35 cellular contexts compared by ENCODE assay signal in the genomic region with DNA sequence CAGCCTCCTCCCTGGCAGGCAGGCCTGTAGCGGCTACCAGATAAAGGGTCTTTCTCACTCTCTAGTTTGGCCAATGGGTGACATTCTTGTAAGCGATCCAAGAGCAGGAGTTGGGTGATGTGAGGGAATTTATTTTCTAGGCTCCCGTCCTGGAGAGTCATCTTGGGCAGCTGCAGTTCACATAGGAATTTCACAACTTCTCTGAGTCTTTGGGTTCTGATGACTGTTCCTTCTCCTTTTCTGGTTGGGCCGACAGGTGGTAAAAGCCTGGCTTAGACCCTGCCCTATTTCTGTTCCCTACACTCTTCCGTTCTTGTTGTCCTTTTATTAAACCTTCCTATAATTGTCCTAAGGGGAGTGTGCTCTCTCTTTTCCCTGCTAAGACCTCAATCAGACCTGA. TPM values are rescaled to one million over a fixed set of nuclear protein-coding genes. Genes with fewer than 3 reads are reported as not detected.
DNase-seq lines count a peak whose midpoint lies in the region; ATAC-seq and TF ChIP-seq lines count a peak whose summit lies in the region.
"Had no signal": no experiment of that assay in that cellular context is flagged by ENCODE, and none has a peak within 500 bp of the region (broad histone marks: within the 10 kb centered on the region; RNA-seq: fewer than 3 reads in every experiment).

No MANE protein-coding gene starts in this region.

- H3F3A ChIP-seq in GM23338 (replicated peaks; ENCODE audit: low read depth) (no peaks in the 10 kb centered on the region), neural progenitor cell (ENCODE audit: low read depth) (no peaks in the 10 kb centered on the region)

- H3K4me3 ChIP-seq in GM23338 (no peak overlapping the region), RWPE2 (ENCODE audit: severe bottlenecking) (no peak overlapping the region), esophagus muscularis mucosa (no peak overlapping the region), osteoblast (ENCODE audit: insufficient read depth, low read length) (no peak overlapping the region), neural progenitor cell (no peak overlapping the region)
- H3K4me3 ChIP-seq: ascending aorta, coronary artery, upper lobe of left lung had no signal

- H3K9me3 ChIP-seq in RWPE2 (ENCODE audit: severe bottlenecking) = no peaks in the 10 kb centered on the region
- no peaks in the 10 kb centered on the region for H3K9me3 ChIP-seq in esophagus muscularis mucosa
- no peaks in the 10 kb centered on the region for H3K9me3 ChIP-seq in osteoblast (ENCODE audit: low read depth, low read length)
- no peaks in the 10 kb centered on the region for H3K9me3 ChIP-seq in neural progenitor cell (ENCODE audit: low read depth)
- H3K9me3 ChIP-seq: ascending aorta, upper lobe of left lung had no signal

- H3K36me3 ChIP-seq in GM23338 (ENCODE audit: insufficient read depth) (no peaks in the 10 kb centered on the region), RWPE2 (ENCODE audit: low read depth) (no peaks in the 10 kb centered on the region), esophagus muscularis mucosa (no peaks in the 10 kb centered on the region), osteoblast (ENCODE audit: insufficient read depth, low read length) (no peaks in the 10 kb centered on the region), neural progenitor cell (no peaks in the 10 kb centered on the region)
- H3K36me3 ChIP-seq: ascending aorta, upper lobe of left lung had no signal

- no peak for TF ChIP-seq EP300 in esophagus muscularis mucosa (IDR thresholded peaks at IDR 0.05)

- H3K27me3 Mint-ChIP-seq in GM23338 (ENCODE audit: insufficient read depth, low read depth, poor library complexity) (no peaks in the 10 kb centered on the region), neural progenitor cell (ENCODE audit: insufficient read depth, low read depth) (peaks cover 3% of the 10 kb centered on the region)
- H3K27me3 Mint-ChIP-seq: activated naive CD8-positive, alpha-beta T cell treated with anti-CD3 and anti-CD28 coated beads for 36 hours; B cell; CD4-positive, alpha-beta memory T cell; natural killer cell treated with Interleukin-12 subunit alpha and Interleukin-12 subunit beta and Interleukin-15 and Interleukin-18, amount 100 ng/mL, for 72 hours had no signal

- H3K9ac ChIP-seq in neural progenitor cell = no peak overlapping the region

- intact Hi-C loops in esophagus muscularis mucosa (cut with DNase I) = no loop called here

- no peak for ATAC-seq in GM23338
- ATAC-seq in RWPE2 (ENCODE audit: low read depth) = no peak
- no peak for ATAC-seq in GM18519 (IDR thresholded peaks at IDR 0.05; ENCODE audit: low FRiP score, unreplicated experiment)
- ATAC-seq: activated CD4-positive, alpha-beta T cell treated with anti-CD3 and anti-CD28 coated beads for 36 hours; natural killer cell treated with Interleukin-12 subunit alpha and Interleukin-12 subunit beta and Interleukin-15 and Interleukin-18, amount 100 ng/mL, for 72 hours; Panc1 had no signal

- 74% methylated on average over 5 of the region's 5 CpGs for WGBS in esophagus muscularis mucosa

- H3K27me3 ChIP-seq in GM23338 (ENCODE audit: insufficient read depth) (no peaks in the 10 kb centered on the region), RWPE2 (ENCODE audit: insufficient read depth, poor library complexity, severe bottlenecking) (no peaks in the 10 kb centered on the region), esophagus muscularis mucosa (no peaks in the 10 kb centered on the region), osteoblast (ENCODE audit: insufficient read depth, low read length) (no peaks in the 10 kb centered on the region), neural progenitor cell (no peaks in the 10 kb centered on the region)
- H3K27me3 ChIP-seq: ascending aorta, upper lobe of left lung had no signal

- H3K4me2 ChIP-seq in GM23338 = no peak overlapping the region
- H3K4me2 ChIP-seq in osteoblast (ENCODE audit: insufficient read depth, low read length) = no peak overlapping the region
- no peak overlapping the region for H3K4me2 ChIP-seq in neural progenitor cell

- H3K27ac ChIP-seq in GM23338 (ENCODE audit: low read depth) = no peak overlapping the region
- peak overlapping the region; percentile 17 for H3K27ac ChIP-seq in RWPE2 (ENCODE audit: poor library complexity, severe bottlenecking)
- H3K27ac ChIP-seq in esophagus muscularis mucosa (replicated peaks in 1 of 4) = no peak overlapping the region
- H3K27ac ChIP-seq in osteoblast (ENCODE audit: low read depth, low read length) = no peak overlapping the region
- H3K27ac ChIP-seq in neural progenitor cell = no peak overlapping the region
- H3K27ac ChIP-seq: ascending aorta, coronary artery, upper lobe of left lung, VCaP had no signal

- H3K4me3 Mint-ChIP-seq in GM23338 (no peak overlapping the region), neural progenitor cell (no peak overlapping the region)
- H3K4me3 Mint-ChIP-seq: activated CD4-positive, alpha-beta T cell treated with anti-CD3 and anti-CD28 coated beads for 36 hours; activated naive CD8-positive, alpha-beta T cell treated with anti-CD3 and anti-CD28 coated beads for 36 hours; B cell; CD4-positive, alpha-beta memory T cell; H9; natural killer cell treated with Interleukin-12 subunit alpha and Interleukin-12 subunit beta and Interleukin-15 and Interleukin-18, amount 100 ng/mL, for 72 hours had no signal

- H3K4me1 ChIP-seq in GM23338 (ENCODE audit: insufficient read depth) (no peaks in the 10 kb centered on the region), RWPE2 (ENCODE audit: insufficient read depth, poor library complexity, severe bottlenecking) (peaks cover 6% of the 10 kb centered on the region), esophagus muscularis mucosa (no peaks in the 10 kb centered on the region), osteoblast (ENCODE audit: insufficient read depth, low read length) (peaks cover 12% of the 10 kb centered on the region), neural progenitor cell (no peaks in the 10 kb centered on the region)
- H3K4me1 ChIP-seq: ascending aorta had no signal

- no peaks in the 10 kb centered on the region for H3K9me2 ChIP-seq in GM23338 (ENCODE audit: insufficient read depth)

- H3K4me1 Mint-ChIP-seq in GM23338 (no peaks in the 10 kb centered on the region), neural progenitor cell (no peaks in the 10 kb centered on the region)
- H3K4me1 Mint-ChIP-seq: B cell; CD4-positive, alpha-beta memory T cell; H9 had no signal

- TF ChIP-seq POLR2A in esophagus muscularis mucosa (IDR thresholded peaks at IDR 0.05; ENCODE audit: low read depth) = no peak

- H3K27ac Mint-ChIP-seq in GM23338 = no peak overlapping the region
- H3K27ac Mint-ChIP-seq in neural progenitor cell = no peak overlapping the region
- H3K27ac Mint-ChIP-seq: activated CD4-positive, alpha-beta T cell treated with anti-CD3 and anti-CD28 coated beads for 36 hours; activated naive CD8-positive, alpha-beta T cell treated with anti-CD3 and anti-CD28 coated beads for 36 hours; B cell; H9; natural killer cell treated with Interleukin-12 subunit alpha and Interleukin-12 subunit beta and Interleukin-15 and Interleukin-18, amount 100 ng/mL, for 72 hours had no signal

- H3K79me2 ChIP-seq in GM23338 (replicated peaks; ENCODE audit: insufficient read depth) (no peaks in the 10 kb centered on the region), osteoblast (ENCODE audit: insufficient read depth, low read length) (no peaks in the 10 kb centered on the region), neural progenitor cell (ENCODE audit: low read depth) (no peaks in the 10 kb centered on the region)

- 0 out of 2 replicates have a peak overlapping the region, but pooled peaks have one; percentile 52 for H2AFZ ChIP-seq in GM23338
- H2AFZ ChIP-seq in osteoblast (ENCODE audit: low read length) = no peak overlapping the region
- H2AFZ ChIP-seq in neural progenitor cell (replicated peaks) = no peak overlapping the region

- no peaks in the 10 kb centered on the region for H3K36me3 Mint-ChIP-seq in GM23338 (ENCODE audit: low read depth)
- H3K36me3 Mint-ChIP-seq in neural progenitor cell = no peaks in the 10 kb centered on the region
- H3K36me3 Mint-ChIP-seq: CD4-positive, alpha-beta memory T cell; natural killer cell treated with Interleukin-12 subunit alpha and Interleukin-12 subunit beta and Interleukin-15 and Interleukin-18, amount 100 ng/mL, for 72 hours had no signal

- DNase-seq in GM23338 (ENCODE audit: low spot score) (no peak), RWPE2 (ENCODE audit: low spot score) (no peak), esophagus muscularis mucosa (ENCODE audit: extremely low spot score) (peak; percentile 12), osteoblast (ENCODE audit: insufficient read length, low spot score, missing footprints) (peak; percentile 19), neural progenitor cell (ENCODE audit: low spot score) (no peak), NCI-H82 (lab: John Stamatoyannopoulos, UW) (no peak)
- DNase-seq in activated CD4-positive, alpha-beta T cell treated with anti-CD3 and anti-CD28 coated beads, Interleukin-2, amount 50 U/mL, for 48 hours = no peak
- DNase-seq: activated CD4-positive, alpha-beta T cell treated with anti-CD3 and anti-CD28 coated beads for 36 hours; activated CD8-positive, alpha-beta memory T cell treated with anti-CD3 and anti-CD28 coated beads for 24 hours; activated effector memory CD4-positive, alpha-beta T cell treated with Interleukin-2 at 50 U/mL for 16 hours; activated naive CD8-positive, alpha-beta T cell treated with anti-CD3 and anti-CD28 coated beads for 36 hours; activated T-cell treated with anti-CD3 and anti-CD28 coated beads for 4 hours; CD4-positive, alpha-beta memory T cell; effector CD8-positive, alpha-beta T cell; H9; head of caudate nucleus; KBM-7; kidney; MM.1S; NCI-H1436; NCI-H2081; NCI-H524 treated with DMSO at 0.1 percent for 48 hours; SIG-M5; small intestine; stimulated activated naive CD4-positive, alpha-beta T cell; SW 1271; T-helper 9 cell had no signal

- TF ChIP-seq CTCF in GM23338 (conservative IDR thresholded peaks at IDR 0.05; ENCODE audit: low read depth in 2 of 2) (no peak), RWPE2 (IDR thresholded peaks at IDR 0.05; ENCODE audit: poor library complexity, severe bottlenecking) (no peak), esophagus muscularis mucosa (IDR thresholded peaks at IDR 0.05) (no peak), osteoblast (IDR thresholded peaks at IDR 0.05; ENCODE audit: extremely low read depth, low read depth, low read length) (no peak), neural progenitor cell (IDR thresholded peaks at IDR 0.05) (no peak)

- H4K20me1 ChIP-seq in GM23338 (replicated peaks; ENCODE audit: insufficient read depth) = no peaks in the 10 kb centered on the region
- no peaks in the 10 kb centered on the region for H4K20me1 ChIP-seq in osteoblast (ENCODE audit: insufficient read depth, low read length)
- H4K20me1 ChIP-seq in neural progenitor cell (ENCODE audit: low read depth) = no peaks in the 10 kb centered on the region

- H3K9me3 Mint-ChIP-seq in GM23338 (no peaks in the 10 kb centered on the region), neural progenitor cell (no peaks in the 10 kb centered on the region)
- H3K9me3 Mint-ChIP-seq: activated naive CD8-positive, alpha-beta T cell treated with anti-CD3 and anti-CD28 coated beads for 36 hours; H9; natural killer cell treated with Interleukin-12 subunit alpha and Interleukin-12 subunit beta and Interleukin-15 and Interleukin-18, amount 100 ng/mL, for 72 hours had no signal

RNA-seq across cellular contexts. Expression of gene POC1B, which starts 42.6 kb away (rescaled TPM):
- 17.2 and 17.5 TPM in 2 replicates for total RNA-seq in GM23338 (2014; rRNA removed; shearing (Covaris generic))
- polyA plus RNA-seq in GM23338 (2016; fragmentation: Nextera tagmentation; extraction: Ambion mirVana) = 9.0 and 11.8 TPM in 2 replicates
- total RNA-seq in esophagus muscularis mucosa (10 to 100 TPM; 19.6 to 22.4 (median 20.0) TPM), osteoblast (10.9 and 24.8 TPM in 2 replicates), neural progenitor cell (ENCODE audit: low replicate concordance) (32.4 and 40.3 TPM in 2 replicates)

RNA-seq across cellular contexts. Expression of gene GALNT4, which starts 43.9 kb away (rescaled TPM):
- 2.4 and 3.0 TPM in 2 replicates for total RNA-seq in GM23338 (2014; rRNA removed; shearing (Covaris generic))
- 1.1 TPM in 1 of 2 replicates, not detected in the other for polyA plus RNA-seq in GM23338 (2016; fragmentation: Nextera tagmentation; extraction: Ambion mirVana)
- 1 to 10 TPM; 5.0 to 6.2 (median 5.4) TPM for total RNA-seq in esophagus muscularis mucosa
- total RNA-seq in osteoblast = 9.4 and 11.5 TPM in 2 replicates
- 2.2 and 2.8 TPM in 2 replicates for total RNA-seq in neural progenitor cell (ENCODE audit: low replicate concordance)

Comparison
In these comparisons a context has a peak if more than half of its experiments do, and no peak if none do; other contexts are left out.
1. DNase-seq: peak in esophagus muscularis mucosa (single experiment) and osteoblast (single experiment); none in GM23338 (single experiment), RWPE2 (single experiment), neural progenitor cell (single experiment), NCI-H82 (single experiment) and activated CD4-positive, alpha-beta T cell treated with anti-CD3 and anti-CD28 coated beads, Interleukin-2, amount 50 U/mL, for 48 hours (0 of 2).